ENCODE assay signal across 14 cellular contexts in genomic region chr5:14189680-14190079, GRCh38. TPM values are rescaled to one million over a fixed set of nuclear protein-coding genes. Genes with fewer than 3 reads are reported as not detected.
DNase-seq lines count a peak whose midpoint lies in the region; ATAC-seq and TF ChIP-seq lines count a peak whose summit lies in the region.
"Had no signal": no experiment of that assay in that cellular context is flagged by ENCODE, and none has a peak within 500 bp of the region (broad histone marks: within the 10 kb centered on the region; RNA-seq: fewer than 3 reads in every experiment).

No MANE protein-coding gene starts in this region.

- peaks cover 62% of the 10 kb centered on the region for H3K4me1 ChIP-seq in lower lobe of right lung
- peaks cover 33% of the 10 kb centered on the region for H3K4me1 ChIP-seq in stomach smooth muscle (ENCODE audit: control insufficient read depth, insufficient read depth, low read length)
- H3K4me1 ChIP-seq in endodermal cell (ENCODE audit: control insufficient read depth, insufficient read depth, low read length): no peaks in the 10 kb centered on the region

- no peaks in the 10 kb centered on the region for H3K9me3 ChIP-seq in lower lobe of right lung
- no peaks in the 10 kb centered on the region for H3K9me3 ChIP-seq in stomach smooth muscle (ENCODE audit: control insufficient read depth in 2 of 2, low read length in 2 of 2)
- H3K9me3 ChIP-seq in endodermal cell (ENCODE audit: control insufficient read depth, low read length): no peaks in the 10 kb centered on the region
- H3K9me3 ChIP-seq: neutrophil had no signal

- H3K27me3 ChIP-seq in lower lobe of right lung (ENCODE audit: low read depth) (no peaks in the 10 kb centered on the region), stomach smooth muscle (ENCODE audit: control insufficient read depth in 1 of 2, insufficient read depth in 2 of 2, low read length in 2 of 2) (no peaks in the 10 kb centered on the region), endodermal cell (ENCODE audit: control insufficient read depth, insufficient read depth, low read length, poor library complexity, severe bottlenecking) (no peaks in the 10 kb centered on the region)
- H3K27me3 ChIP-seq: neutrophil had no signal

- H3K36me3 ChIP-seq in lower lobe of right lung: no peaks in the 10 kb centered on the region
- no peaks in the 10 kb centered on the region for H3K36me3 ChIP-seq in stomach smooth muscle (ENCODE audit: control insufficient read depth in 2 of 2, insufficient read depth in 2 of 2, low read length in 2 of 2)
- no peaks in the 10 kb centered on the region for H3K36me3 ChIP-seq in endodermal cell (ENCODE audit: control insufficient read depth, insufficient read depth, low read length)
- H3K36me3 ChIP-seq: neutrophil had no signal

- ATAC-seq in lower lobe of right lung (no peak), esophagus mucosa (no peak)
- ATAC-seq: activated CD4-positive, CD25-positive, alpha-beta regulatory T cell treated with anti-CD3 and anti-CD28 coated beads, Interleukin-2, amount 50 U/mL, for 24 hours had no signal

- H3K4me3 ChIP-seq in lower lobe of right lung (no peak overlapping the region), stomach smooth muscle (ENCODE audit: low read length in 2 of 2) (peak overlapping the region; percentile 40 to 44), endodermal cell (ENCODE audit: low read length) (no peak overlapping the region)

- H3K4me3 Mint-ChIP-seq in IgD-negative memory B cell (peak overlapping the region in 1 of 4 donors; percentile 75), brain (peak overlapping the region in 2 of 5 experiments; percentile 10 to 65), endodermal cell (no peak overlapping the region)
- H3K4me3 Mint-ChIP-seq: stimulated activated effector memory CD8-positive, alpha-beta T cell treated with anti-CD3 and anti-CD28 coated beads, Interleukin-12 subunit alpha, Interleukin-12 subunit beta, amount 100 ng/mL, for 72 hours had no signal

- H3K9me3 Mint-ChIP-seq in IgD-negative memory B cell: no peaks in the 10 kb centered on the region
- no peaks in the 10 kb centered on the region for H3K9me3 Mint-ChIP-seq in brain
- H3K9me3 Mint-ChIP-seq in endodermal cell: no peaks in the 10 kb centered on the region
- H3K9me3 Mint-ChIP-seq: stimulated activated effector memory CD8-positive, alpha-beta T cell treated with anti-CD3 and anti-CD28 coated beads, Interleukin-12 subunit alpha, Interleukin-12 subunit beta, amount 100 ng/mL, for 72 hours had no signal

- WGBS in endodermal cell (ENCODE audit: insufficient coverage in 1 of 2, insufficient read length in 1 of 2), 2 experiments: 92 to 100% methylated on average over 1 to 4 of the region's 4 CpGs

- H3K27ac ChIP-seq in lower lobe of right lung (peak overlapping the region; percentile 21), stomach smooth muscle (ENCODE audit: low read length) (peak overlapping the region; percentile 81), endodermal cell (ENCODE audit: low read depth, low read length) (no peak overlapping the region)
- H3K27ac ChIP-seq: neutrophil had no signal

- H3K36me3 Mint-ChIP-seq in IgD-negative memory B cell (peaks cover 2% of the 10 kb centered on the region), brain (no peaks in the 10 kb centered on the region), endodermal cell (ENCODE audit: low read depth) (no peaks in the 10 kb centered on the region)
- H3K36me3 Mint-ChIP-seq: stimulated activated effector memory CD8-positive, alpha-beta T cell treated with anti-CD3 and anti-CD28 coated beads, Interleukin-12 subunit alpha, Interleukin-12 subunit beta, amount 100 ng/mL, for 72 hours had no signal

- peaks cover 61 to 72% (median 62%) of the 10 kb centered on the region in 3 donors for H3K4me1 Mint-ChIP-seq in IgD-negative memory B cell
- peaks cover 94% of the 10 kb centered on the region for H3K4me1 Mint-ChIP-seq in brain
- peaks cover 28% of the 10 kb centered on the region for H3K4me1 Mint-ChIP-seq in endodermal cell
- H3K4me1 Mint-ChIP-seq: stimulated activated effector memory CD8-positive, alpha-beta T cell treated with anti-CD3 and anti-CD28 coated beads, Interleukin-12 subunit alpha, Interleukin-12 subunit beta, amount 100 ng/mL, for 72 hours had no signal

- TF ChIP-seq CTCF in brain (conservative IDR thresholded peaks at IDR 0.05) (no peak), lower lobe of right lung (IDR thresholded peaks at IDR 0.05) (no peak), endodermal cell (conservative IDR thresholded peaks at IDR 0.05) (no peak)

- intact Hi-C loops in lower lobe of right lung (cut with DNase I): no loop called here

- H3K27me3 Mint-ChIP-seq in IgD-negative memory B cell (no peaks in the 10 kb centered on the region), brain (no peaks in the 10 kb centered on the region), endodermal cell (ENCODE audit: insufficient read depth) (no peaks in the 10 kb centered on the region)

- DNase-seq in lower lobe of right lung (no peak), hepatic stellate cell (ENCODE audit: low spot score) (no peak), endodermal cell (no peak), NCI-H1436 treated with DMSO at 0.1 percent for 48 hours (lab: John Stamatoyannopoulos, UW) (no peak)
- DNase-seq: erythroblast; kidney; stimulated activated CD4-positive, alpha-beta T cell treated with anti-CD3 and anti-CD28 coated beads, Interleukin-1b, Interleukin-23, amount 100 ng/mL, for 48 hours had no signal

- H3K27ac Mint-ChIP-seq in IgD-negative memory B cell: peak overlapping the region in 2 of 3 donors; percentile 41 to 60
- peak overlapping the region in 4 of 5 experiments; percentile 44 to 88 (median 80) for H3K27ac Mint-ChIP-seq in brain
- H3K27ac Mint-ChIP-seq in endodermal cell: no peak overlapping the region
- H3K27ac Mint-ChIP-seq: stimulated activated effector memory CD8-positive, alpha-beta T cell treated with anti-CD3 and anti-CD28 coated beads, Interleukin-12 subunit alpha, Interleukin-12 subunit beta, amount 100 ng/mL, for 72 hours had no signal

- H3K9ac ChIP-seq in stomach smooth muscle (ENCODE audit: low read length in 2 of 2) (peak overlapping the region; percentile 7 to 68), endodermal cell (ENCODE audit: extremely low read depth, low read length, poor library complexity, severe bottlenecking) (no peak overlapping the region)

RNA-seq across cellular contexts. Expression of gene TRIO, which starts 46.5 kb away (rescaled TPM):
- polyA plus RNA-seq in IgD-negative memory B cell (8.5 TPM), brain (ENCODE audit: insufficient read depth, low read depth, low replicate concordance) (47.4 TPM)
- total RNA-seq in lower lobe of right lung (148 TPM), endodermal cell (100 to 1,000 TPM in 1 of 2 donors, 10 to 100 TPM in 1; 88.3 to 109 TPM), esophagus mucosa (42.0 TPM)
- polyA plus RNA-seq in endodermal cell (2013, experiment 1 of 2): 56.6 TPM
- 54.0 TPM for polyA plus RNA-seq in endodermal cell (2013, experiment 2 of 2)

Comparison
In these comparisons a context has a peak if more than half of its experiments do, and no peak if none do; other contexts are left out.
1. H3K4me3 ChIP-seq: peak in stomach smooth muscle (2 of 2); none in lower lobe of right lung (single experiment) and endodermal cell (single experiment).